10 cellular contexts compared by ENCODE assay signal in the genomic region with DNA sequence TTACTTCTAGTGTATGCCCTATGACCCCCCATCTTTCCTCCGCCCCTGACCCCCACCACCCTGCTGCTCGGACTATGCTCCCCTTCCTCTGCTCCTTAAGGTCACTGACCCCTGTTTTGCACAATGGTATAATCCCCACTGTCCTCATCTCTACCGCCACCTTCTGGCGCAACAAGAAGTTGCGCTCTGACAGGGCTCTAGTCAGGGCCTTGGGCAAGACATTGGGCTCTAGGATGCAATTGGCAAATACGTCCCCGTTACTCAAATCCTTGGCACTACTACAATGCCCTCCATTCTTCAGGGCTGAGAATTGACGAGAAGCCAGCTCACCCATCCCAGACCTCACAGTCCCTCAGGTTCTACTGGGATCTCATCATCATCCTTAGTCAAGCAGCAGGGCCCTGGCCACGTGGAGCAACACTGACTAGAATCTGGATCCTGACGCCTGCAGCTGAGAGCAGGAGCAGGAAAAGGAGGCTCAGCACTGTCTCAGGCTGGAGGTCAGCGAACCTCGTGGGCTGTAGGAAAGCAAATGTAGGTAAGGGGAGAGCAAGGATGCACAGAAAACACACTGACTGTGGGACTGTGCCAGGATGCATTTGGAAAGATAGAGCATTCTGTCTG. TPM values are rescaled to one million over a fixed set of nuclear protein-coding genes. Genes with fewer than 3 reads are reported as not detected.
DNase-seq lines count a peak whose midpoint lies in the region; ATAC-seq and TF ChIP-seq lines count a peak whose summit lies in the region.
"Had no signal": no experiment of that assay in that cellular context is flagged by ENCODE, and none has a peak within 500 bp of the region (broad histone marks: within the 10 kb centered on the region; RNA-seq: fewer than 3 reads in every experiment).

No MANE protein-coding gene starts in this region.

- H3K36me3 Mint-ChIP-seq in T-helper 17 cell (ENCODE audit: low read depth): peaks cover 2% of the 10 kb centered on the region
- H3K36me3 Mint-ChIP-seq: T-cell had no signal

- ATAC-seq in DND-41 (ENCODE audit: insufficient read depth, low read depth) (peak; percentile 76), GM19328 (IDR thresholded peaks at IDR 0.05; ENCODE audit: unreplicated experiment) (peak; percentile 84), HG03159 (IDR thresholded peaks at IDR 0.05; ENCODE audit: unreplicated experiment) (peak; percentile 89), T-helper 17 cell (peak; percentile 71)

- H3K4me1 Mint-ChIP-seq in T-helper 17 cell: peaks cover 5% of the 10 kb centered on the region
- H3K4me1 Mint-ChIP-seq: T-cell had no signal

- no peak overlapping the region for H3K27ac Mint-ChIP-seq in T-helper 17 cell
- H3K27ac Mint-ChIP-seq: T-cell had no signal

- no peaks in the 10 kb centered on the region for H3K4me1 ChIP-seq in DND-41 (ENCODE audit: insufficient read depth, low read length)
- H3K4me1 ChIP-seq: thyroid gland had no signal

- H3K79me2 ChIP-seq in DND-41 (ENCODE audit: insufficient read depth, low read length): no peaks in the 10 kb centered on the region

- H3K27ac ChIP-seq in DND-41 (ENCODE audit: low read length): no peak overlapping the region
- H3K27ac ChIP-seq: thyroid gland had no signal

- no peak overlapping the region for H3K9ac ChIP-seq in DND-41 (ENCODE audit: low read depth, low read length)

- no peak overlapping the region for H3K4me3 Mint-ChIP-seq in T-helper 17 cell

- peak; percentile 46 for DNase-seq in DND-41
- peak in 1 of 3 donors; percentile 17 for DNase-seq in T-helper 17 cell
- DNase-seq in fibroblast of mammary gland (ENCODE audit: low read depth): no peak
- DNase-seq in stimulated activated CD4-positive, alpha-beta T cell treated with anti-CD3 and anti-CD28 coated beads, Interleukin-2, amount 100 ng/mL, for 48 hours: peak; percentile 44 to 54
- DNase-seq in NCI-H748 (lab: John Stamatoyannopoulos, UW; ENCODE audit: unreplicated experiment): no peak
- DNase-seq in NCI-H524 (lab: John Stamatoyannopoulos, UW): no peak

- H3K9me3 ChIP-seq in DND-41 (ENCODE audit: insufficient read depth, low read length, severe bottlenecking) (no peaks in the 10 kb centered on the region), T-helper 17 cell (ENCODE audit: control insufficient read depth, low read length, poor library complexity, severe bottlenecking) (no peaks in the 10 kb centered on the region)
- H3K9me3 ChIP-seq: thyroid gland had no signal

- no peaks in the 10 kb centered on the region for H4K20me1 ChIP-seq in DND-41 (ENCODE audit: insufficient read depth, low read length)

- TF ChIP-seq CTCF in DND-41 (IDR thresholded peaks at IDR 0.05; ENCODE audit: borderline replicate concordance, extremely low read depth, low read length, poor library complexity, severe bottlenecking) (peak; percentile 75), fibroblast of mammary gland (conservative IDR thresholded peaks at IDR 0.05; ENCODE audit: control insufficient read depth, insufficient read depth, low read depth, low read length) (peak; percentile 48)

- no peak overlapping the region for H2AFZ ChIP-seq in DND-41 (ENCODE audit: low read depth, low read length)

- H3K4me3 ChIP-seq in DND-41 (ENCODE audit: low read depth in 1 of 2, low read length in 2 of 2): no peak overlapping the region
- no peak overlapping the region for H3K4me3 ChIP-seq in fibroblast of mammary gland (ENCODE audit: control insufficient read depth, low read depth, low read length)
- H3K4me3 ChIP-seq: thyroid gland had no signal

- H3K27me3 Mint-ChIP-seq in T-helper 17 cell: peaks cover 26% of the 10 kb centered on the region

- H3K4me2 ChIP-seq in DND-41 (ENCODE audit: insufficient read depth, low read length): no peak overlapping the region

- H3K27me3 ChIP-seq in DND-41 (ENCODE audit: insufficient read depth, low read length, poor library complexity): no peaks in the 10 kb centered on the region
- H3K27me3 ChIP-seq: thyroid gland had no signal

- H3K36me3 ChIP-seq in DND-41 (ENCODE audit: insufficient read depth, low read length): no peaks in the 10 kb centered on the region
- H3K36me3 ChIP-seq: thyroid gland had no signal

RNA-seq across cellular contexts. Expression of a gene that starts 10.6 kb away (rescaled TPM):
- not detected for total RNA-seq in T-helper 17 cell
- total RNA-seq: T-cell, thyroid gland had no signal

RNA-seq across cellular contexts. Expression of a gene that starts 20.4 kb away (rescaled TPM):
- under 1 TPM; 0.12 to 0.73 TPM for total RNA-seq in T-helper 17 cell

RNA-seq across cellular contexts. Expression of a gene that starts 26.6 kb away (rescaled TPM):
- not detected for total RNA-seq in T-helper 17 cell
- total RNA-seq: T-cell, thyroid gland had no signal

RNA-seq across cellular contexts. Expression of a gene that starts 30.1 kb away (rescaled TPM):
- total RNA-seq in T-helper 17 cell: not detected
- total RNA-seq: T-cell had no signal

RNA-seq across cellular contexts. Expression of a gene that starts 41.1 kb away (rescaled TPM):
- total RNA-seq in T-helper 17 cell: not detected
- total RNA-seq: T-cell, thyroid gland had no signal

Comparison
In these comparisons a context has a peak if more than half of its experiments do, and no peak if none do; other contexts are left out.
1. DNase-seq: peak in DND-41 (single experiment) and stimulated activated CD4-positive, alpha-beta T cell treated with anti-CD3 and anti-CD28 coated beads, Interleukin-2, amount 100 ng/mL, for 48 hours (2 of 2); none in fibroblast of mammary gland (single experiment), NCI-H748 (single experiment) and NCI-H524 (0 of 2).
2. Peak in every context shown above with its lines, with median percentiles within 50 percentile points of each other: ATAC-seq.